14 cellular contexts compared by ENCODE assay signal in genomic region chr6:2861822-2862164, GRCh38. TPM values are rescaled to one million over a fixed set of nuclear protein-coding genes. Genes with fewer than 3 reads are reported as not detected.
DNase-seq lines count a peak whose midpoint lies in the region; ATAC-seq and TF ChIP-seq lines count a peak whose summit lies in the region.
"Had no signal": no experiment of that assay in that cellular context is flagged by ENCODE, and none has a peak within 500 bp of the region (broad histone marks: within the 10 kb centered on the region; RNA-seq: fewer than 3 reads in every experiment).

No MANE protein-coding gene starts in this region.

- WGBS in spleen, 5 donors, result 50 to 87% (median 73%) methylated on average over 1 of the region's 1 CpG

- H3K27me3 ChIP-seq in Loucy (ENCODE audit: insufficient read depth, low read length, poor library complexity, severe bottlenecking) (no peaks in the 10 kb centered on the region), spleen (replicated peaks in 1 of 7) (no peaks in the 10 kb centered on the region)
- H3K27me3 ChIP-seq: colonic mucosa had no signal

- peak overlapping the region; percentile 60 for H3K4me2 ChIP-seq in Loucy (ENCODE audit: low read depth, low read length, poor library complexity, severe bottlenecking)

- H3K36me3 Mint-ChIP-seq in activated CD4-positive, alpha-beta T cell treated with anti-CD3 and anti-CD28 coated beads, Interleukin-2, amount 10 ng/mL, durations not matched to agents 24 days and 14 days (ENCODE audit: low read depth), result peaks cover 25% of the 10 kb centered on the region
- H3K36me3 Mint-ChIP-seq in activated naive CD8-positive, alpha-beta T cell, result peaks cover 2% of the 10 kb centered on the region
- H3K36me3 Mint-ChIP-seq in type B pancreatic cell, result no peaks in the 10 kb centered on the region

- H3K27me3 Mint-ChIP-seq in activated CD4-positive, alpha-beta T cell treated with anti-CD3 and anti-CD28 coated beads, Interleukin-2, amount 10 ng/mL, durations not matched to agents 24 days and 14 days, result no peaks in the 10 kb centered on the region
- no peaks in the 10 kb centered on the region for H3K27me3 Mint-ChIP-seq in activated naive CD8-positive, alpha-beta T cell
- H3K27me3 Mint-ChIP-seq in type B pancreatic cell, result peaks cover 5% of the 10 kb centered on the region

- H3K9me3 ChIP-seq in Loucy (ENCODE audit: insufficient read depth, low read depth, low read length), result no peaks in the 10 kb centered on the region
- no peaks in the 10 kb centered on the region for H3K9me3 ChIP-seq in spleen
- H3K9me3 ChIP-seq: colonic mucosa had no signal

- peak overlapping the region; percentile 37 for H3K9ac ChIP-seq in Loucy (ENCODE audit: low read depth, low read length, poor library complexity, severe bottlenecking)

- TF ChIP-seq POLR2A in spleen (IDR thresholded peaks at IDR 0.05), result no peak

- H3K4me1 ChIP-seq in Loucy (ENCODE audit: insufficient read depth, low read length, poor library complexity, severe bottlenecking), result peaks cover 58% of the 10 kb centered on the region
- H3K4me1 ChIP-seq in spleen, result peaks cover 38 to 93% (median 71%) of the 10 kb centered on the region in 6 donors
- H3K4me1 ChIP-seq: colonic mucosa had no signal

- ATAC-seq in HG03342 (IDR thresholded peaks at IDR 0.05; ENCODE audit: unreplicated experiment), result no peak

- H3K79me2 ChIP-seq in Loucy (ENCODE audit: insufficient read depth, low read length), result no peaks in the 10 kb centered on the region

- H2AFZ ChIP-seq in Loucy (ENCODE audit: low read length), result no peak overlapping the region

- H3K27ac Mint-ChIP-seq in activated CD4-positive, alpha-beta T cell treated with anti-CD3 and anti-CD28 coated beads, Interleukin-2, amount 10 ng/mL, durations not matched to agents 24 days and 14 days, result peak overlapping the region; percentile 95
- peak overlapping the region; percentile 98 for H3K27ac Mint-ChIP-seq in activated naive CD8-positive, alpha-beta T cell
- H3K27ac Mint-ChIP-seq in type B pancreatic cell, result no peak overlapping the region

- no peaks in the 10 kb centered on the region for H4K20me1 ChIP-seq in Loucy (ENCODE audit: insufficient read depth, low read length, poor library complexity, severe bottlenecking)

- 0 out of 2 replicates have a peak, but pooled peaks cover 8% of the 10 kb centered on the region for H3F3A ChIP-seq in Loucy (ENCODE audit: low read depth)

- peaks cover 8% of the 10 kb centered on the region for H3K9me3 Mint-ChIP-seq in activated CD4-positive, alpha-beta T cell treated with anti-CD3 and anti-CD28 coated beads, Interleukin-2, amount 10 ng/mL, durations not matched to agents 24 days and 14 days
- H3K9me3 Mint-ChIP-seq in activated naive CD8-positive, alpha-beta T cell (ENCODE audit: low read depth), result peaks cover 4% of the 10 kb centered on the region
- no peaks in the 10 kb centered on the region for H3K9me3 Mint-ChIP-seq in type B pancreatic cell

- H3K4me3 ChIP-seq in Loucy (ENCODE audit: low read length, poor library complexity, severe bottlenecking), result no peak overlapping the region
- no peak overlapping the region for H3K4me3 ChIP-seq in spleen
- H3K4me3 ChIP-seq: colonic mucosa had no signal

- intact Hi-C loops in activated CD4-positive, alpha-beta T cell treated with anti-CD3 and anti-CD28 coated beads, Interleukin-2, amount 10 ng/mL, durations not matched to agents 24 days and 14 days (cut with micrococcal nuclease), result loop anchor here (1.0 kb wide), 1 partner anchor 15 kb away; no protein-coding TSS in a partner anchor
- intact Hi-C loops in spleen (cut with DNase I; ENCODE audit: low total_unique reads), result no loop called here

- TF ChIP-seq CTCF in Loucy (conservative IDR thresholded peaks at IDR 0.05; ENCODE audit: low read length) (no peak), spleen (IDR thresholded peaks at IDR 0.05 in 8 of 11, conservative IDR thresholded peaks at IDR 0.05 in 3 of 11) (no peak), type B pancreatic cell (conservative IDR thresholded peaks at IDR 0.05) (no peak)

- no peaks in the 10 kb centered on the region for H3K9me2 ChIP-seq in Loucy (replicated peaks; ENCODE audit: low read depth, low read length)

- H3K27ac ChIP-seq in spleen, result peak overlapping the region; percentile 48 to 93 (median 75)
- H3K27ac ChIP-seq: colonic mucosa, VCaP had no signal

- peak overlapping the region; percentile 77 for H3K4me3 Mint-ChIP-seq in activated CD4-positive, alpha-beta T cell treated with anti-CD3 and anti-CD28 coated beads, Interleukin-2, amount 10 ng/mL, durations not matched to agents 24 days and 14 days
- peak overlapping the region; percentile 79 for H3K4me3 Mint-ChIP-seq in activated naive CD8-positive, alpha-beta T cell
- no peak overlapping the region for H3K4me3 Mint-ChIP-seq in type B pancreatic cell

- no peak for DNase-seq in activated CD4-positive, alpha-beta T cell treated with anti-CD3 and anti-CD28 coated beads, Interleukin-2, amount 10 ng/mL, durations not matched to agents 24 days and 14 days
- no peak for DNase-seq in activated CD4-positive, alpha-beta T cell treated with anti-CD3 and anti-CD28 coated beads for 48 hours
- no peak for DNase-seq in spleen
- DNase-seq in activated effector memory CD4-positive, alpha-beta T cell treated with anti-CD3 and anti-CD28 coated beads, Interleukin-2, amount 50 U/mL, for 16 hours, result no peak
- DNase-seq in type B pancreatic cell (ENCODE audit: extremely low spot score, unreplicated experiment), result no peak
- DNase-seq: activated T-cell treated with anti-CD3 and anti-CD28 coated beads for 4 hours, GDM1, NCI-H187 treated with DMSO at 0.1 percent for 48 hours, NCI-H510A had no signal

- H3K36me3 ChIP-seq in Loucy (ENCODE audit: insufficient read depth, low read length) (no peaks in the 10 kb centered on the region), spleen (no peaks in the 10 kb centered on the region)
- H3K36me3 ChIP-seq: colonic mucosa had no signal

- H3K4me1 Mint-ChIP-seq in activated CD4-positive, alpha-beta T cell treated with anti-CD3 and anti-CD28 coated beads, Interleukin-2, amount 10 ng/mL, durations not matched to agents 24 days and 14 days, result peaks cover 75% of the 10 kb centered on the region
- H3K4me1 Mint-ChIP-seq in activated naive CD8-positive, alpha-beta T cell (ENCODE audit: low read depth), result peaks cover 78% of the 10 kb centered on the region
- H3K4me1 Mint-ChIP-seq in type B pancreatic cell (ENCODE audit: unreplicated experiment), result peaks cover 31% of the 10 kb centered on the region

RNA-seq across cellular contexts. Expression of gene SERPINB1, which starts 20.1 kb away (rescaled TPM):
- total RNA-seq in activated CD4-positive, alpha-beta T cell treated with anti-CD3 and anti-CD28 coated beads, Interleukin-2, amount 10 ng/mL, durations not matched to agents 24 days and 14 days, result 76.1 and 79.9 TPM in 2 replicates
- 100 to 1,000 TPM in 5 of 7 donors, 10 to 100 TPM in 2; 71.2 to 194 (median 106) TPM for total RNA-seq in spleen
- 10 to 100 TPM; 54.9 to 64.6 (median 55.0) TPM for polyA plus RNA-seq in spleen
- 31.2 and 52.0 TPM in 2 replicates for total RNA-seq in type B pancreatic cell (ENCODE audit: low replicate concordance)

RNA-seq across cellular contexts. Expression of gene SERPINB9, which starts 41.3 kb away (rescaled TPM):
- 81.3 and 83.8 TPM in 2 replicates for total RNA-seq in activated CD4-positive, alpha-beta T cell treated with anti-CD3 and anti-CD28 coated beads, Interleukin-2, amount 10 ng/mL, durations not matched to agents 24 days and 14 days
- total RNA-seq in spleen (10 to 100 TPM; 43.0 to 75.7 (median 55.4) TPM), type B pancreatic cell (ENCODE audit: low replicate concordance) (6.0 and 6.5 TPM in 2 replicates)
- polyA plus RNA-seq in spleen, result 10 to 100 TPM; 16.2 to 22.4 (median 17.0) TPM
